Comparison of ENCODE assay signal across 8 cellular contexts in the genomic region with DNA sequence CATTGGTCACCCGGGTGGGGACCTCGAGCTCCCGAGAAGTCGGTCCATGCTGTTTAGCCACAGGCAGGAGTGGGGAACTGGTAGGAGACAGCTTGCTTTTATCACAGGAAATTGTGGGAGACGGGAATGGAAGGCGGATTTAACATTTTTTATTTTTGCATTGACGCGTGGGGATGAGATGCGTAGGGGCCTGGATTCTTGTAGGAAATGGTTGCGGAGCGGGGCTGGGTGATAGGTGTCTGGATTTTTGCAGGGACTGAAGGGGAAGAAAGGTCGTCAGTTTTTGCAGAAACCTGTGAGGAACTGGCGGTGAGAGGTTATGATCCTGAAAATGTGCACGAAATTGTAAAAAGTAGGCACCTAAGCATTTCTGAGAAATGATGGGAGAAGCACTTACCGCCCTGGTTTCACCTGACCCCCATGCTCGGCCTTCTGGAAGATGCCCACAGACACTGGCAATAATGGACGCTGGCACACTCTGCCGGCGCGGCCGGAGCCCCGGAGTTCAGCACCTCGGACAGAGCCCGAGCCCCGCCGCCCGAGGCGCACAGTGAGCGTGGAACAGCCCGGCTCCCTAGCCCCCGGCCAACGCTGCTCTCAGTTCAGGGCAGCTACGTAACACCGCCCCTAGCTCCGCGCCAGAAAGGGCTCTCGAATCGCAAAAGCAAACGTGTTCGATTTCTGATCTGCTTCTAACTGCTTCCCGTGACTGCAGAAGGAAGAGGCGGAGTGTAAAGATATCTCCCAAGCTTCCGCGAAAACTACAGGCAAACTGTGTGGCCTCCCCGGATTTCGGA. TPM values are rescaled to one million over a fixed set of nuclear protein-coding genes. Genes with fewer than 3 reads are reported as not detected.
DNase-seq lines count a peak whose midpoint lies in the region; ATAC-seq and TF ChIP-seq lines count a peak whose summit lies in the region.

No MANE protein-coding gene starts in this region.

- no TSS peak for BruUV-seq in PC-3 (replicated peaks; lab: Mats Ljungman, UMichigan)
- no TSS peak for BruUV-seq in mammary epithelial cell (replicated peaks; lab: Mats Ljungman, UMichigan)

- no peaks in the 10 kb centered on the region for H4K20me1 ChIP-seq in PC-3 (ENCODE audit: low read length)
- H4K20me1 ChIP-seq in mammary epithelial cell (ENCODE audit: insufficient read depth, low read length), result no peaks in the 10 kb centered on the region

- H3K4me2 ChIP-seq in PC-3 (ENCODE audit: low read length) (no peak overlapping the region), mammary epithelial cell (ENCODE audit: insufficient read depth, low read depth, low read length) (no peak overlapping the region)

- in situ Hi-C loops in GM13976 (cut with MboI; ENCODE audit: low sequenced_read_pairs, unreplicated experiment), result no loop called here
- in situ Hi-C loops in mammary epithelial cell (cut with MboI; ENCODE audit: low sequenced_read_pairs in 2 of 2), result loop anchor here in 1 of 2 donors (10.0 kb wide), 1 partner anchor 59 kb away; no protein-coding TSS in a partner anchor

- peak; percentile 73 for DNase-seq in GM13976 (ENCODE audit: low spot score)
- peak; percentile 22 for DNase-seq in PC-3
- peak; percentile 37 for DNase-seq in mammary epithelial cell
- DNase-seq in kidney tubule cell (ENCODE audit: low spot score), result peak; percentile 26
- peak; percentile 25 to 54 for DNase-seq in thyroid gland
- no peak for DNase-seq in spleen
- DNase-seq in DMS 273 (lab: John Stamatoyannopoulos, UW; ENCODE audit: unreplicated experiment), result no peak

- H3F3A ChIP-seq in PC-3 (ENCODE audit: low read length, unreplicated experiment), result no peaks in the 10 kb centered on the region

- dilution Hi-C loops in mammary epithelial cell (cut with HindIII; ENCODE audit: low sequenced_read_pairs), result no loop called here

- H3K27ac ChIP-seq in PC-3 (ENCODE audit: low read length), result no peak overlapping the region
- H3K27ac ChIP-seq in mammary epithelial cell (ENCODE audit: insufficient read depth, low read depth, low read length), result no peak overlapping the region
- no peak overlapping the region for H3K27ac ChIP-seq in thyroid gland
- no peak overlapping the region for H3K27ac ChIP-seq in spleen

- ATAC-seq in PC-3, result no peak
- ATAC-seq in GM18909 (IDR thresholded peaks at IDR 0.05; ENCODE audit: poor library complexity, unreplicated experiment), result no peak

- POLR2A ChIA-PET in PC-3 (lab: Charles Lee; ENCODE audit: unreplicated experiment), result no interaction called here

- 25% methylated on average over 27 of the region's 46 CpGs for WGBS in mammary epithelial cell (ENCODE audit: low coverage, missing lambda C conversion rate)
- 15 to 19% methylated on average over 35 to 44 of the region's 46 CpGs for WGBS in thyroid gland, 2 donors
- 13 to 20% (median 14%) methylated on average over 40 to 46 of the region's 46 CpGs for WGBS in spleen, 5 donors

- H3K9ac ChIP-seq in PC-3 (ENCODE audit: low read length) (no peak overlapping the region), mammary epithelial cell (ENCODE audit: insufficient read depth, low read length) (no peak overlapping the region)

- no peaks in the 10 kb centered on the region for H3K9me2 ChIP-seq in PC-3 (replicated peaks; ENCODE audit: low read length)

- TF ChIP-seq CTCF in GM13976 (IDR thresholded peaks at IDR 0.05; ENCODE audit: borderline replicate concordance, control extremely low read depth, extremely low read depth, insufficient read depth, missing control alignments) (no peak), PC-3 (conservative IDR thresholded peaks at IDR 0.05; ENCODE audit: low read depth, low read length) (no peak), mammary epithelial cell (conservative IDR thresholded peaks at IDR 0.05 in 1 of 2, IDR thresholded peaks at IDR 0.05 in 1 of 2; ENCODE audit: extremely low read depth in 1 of 2, insufficient read depth in 1 of 2, low read depth in 1 of 2, low read length in 2 of 2) (no peak), thyroid gland (IDR thresholded peaks at IDR 0.05) (no peak), spleen (IDR thresholded peaks at IDR 0.05 in 8 of 11, conservative IDR thresholded peaks at IDR 0.05 in 3 of 11) (no peak)

- intact Hi-C loops in PC-3 (cut with micrococcal nuclease), result no loop called here
- intact Hi-C loops in mammary epithelial cell (cut with micrococcal nuclease), result no loop called here
- intact Hi-C loops in thyroid gland (cut with DNase I), result no loop called here
- intact Hi-C loops in spleen (cut with DNase I; ENCODE audit: low total_unique reads), result no loop called here

- CTCF ChIA-PET in PC-3 (lab: Charles Lee) (no interaction called here), mammary epithelial cell (lab: Charles Lee; ENCODE audit: low non-redundant PET) (no interaction called here)

- H3K27me3 ChIP-seq in PC-3 (ENCODE audit: low read length) (peaks cover 53% of the 10 kb centered on the region), mammary epithelial cell (ENCODE audit: insufficient read depth, low read length) (peaks cover 29% of the 10 kb centered on the region), thyroid gland (no peaks in the 10 kb centered on the region), spleen (replicated peaks in 1 of 7) (peaks cover 3 to 95% (median 38%) of the 10 kb centered on the region in 7 donors)

- no peak overlapping the region for H3K4me3 ChIP-seq in PC-3 (ENCODE audit: low read length)
- H3K4me3 ChIP-seq in mammary epithelial cell (replicated peaks in 1 of 3; ENCODE audit: insufficient read depth in 1 of 3, low read depth in 2 of 3, low read length in 3 of 3), result no peak overlapping the region
- no peak overlapping the region for H3K4me3 ChIP-seq in thyroid gland (replicated peaks in 1 of 3)
- peak overlapping the region in 1 of 8 donors; percentile 21 for H3K4me3 ChIP-seq in spleen

- TF ChIP-seq POLR2A in thyroid gland (IDR thresholded peaks at IDR 0.05) (no peak), spleen (IDR thresholded peaks at IDR 0.05) (no peak)

- H3K79me2 ChIP-seq in PC-3 (ENCODE audit: low read length) (no peaks in the 10 kb centered on the region), mammary epithelial cell (ENCODE audit: insufficient read depth, low read length) (no peaks in the 10 kb centered on the region)

- H3K9me3 ChIP-seq in PC-3 (ENCODE audit: low read length) (no peaks in the 10 kb centered on the region), mammary epithelial cell (replicated peaks; ENCODE audit: insufficient read depth, low read length) (no peaks in the 10 kb centered on the region), thyroid gland (no peaks in the 10 kb centered on the region), spleen (peaks cover 0 to 9% (median 0%) of the 10 kb centered on the region in 8 donors)

- H2AFZ ChIP-seq in PC-3 (ENCODE audit: low read length) (no peak overlapping the region), mammary epithelial cell (ENCODE audit: low read depth, low read length) (no peak overlapping the region)

- H3K4me1 ChIP-seq in PC-3 (ENCODE audit: insufficient read depth, low read length) (no peaks in the 10 kb centered on the region), mammary epithelial cell (ENCODE audit: insufficient read depth, low read length) (no peaks in the 10 kb centered on the region), thyroid gland (no peaks in the 10 kb centered on the region), spleen (peaks cover 0 to 8% (median 0%) of the 10 kb centered on the region in 6 donors)

- H3K36me3 ChIP-seq in PC-3 (ENCODE audit: low read depth, low read length) (no peaks in the 10 kb centered on the region), mammary epithelial cell (ENCODE audit: insufficient read depth, low read length) (no peaks in the 10 kb centered on the region), thyroid gland (no peaks in the 10 kb centered on the region), spleen (no peaks in the 10 kb centered on the region)

RNA-seq across cellular contexts. Expression of gene ANKRD34C, which starts 0.9 kb away (rescaled TPM):
- total RNA-seq in PC-3 (2014; rRNA removed) (not detected in 2 replicates), mammary epithelial cell (not detected), thyroid gland (under 1 TPM in 1 of 4 donors, not detected in 3; 0.13 TPM), spleen (not detected)
- polyA plus RNA-seq in mammary epithelial cell (not detected), spleen (not detected)
- not detected for polyA minus RNA-seq in mammary epithelial cell

RNA-seq across cellular contexts. Expression of gene TMED3, which starts 27.5 kb away (rescaled TPM):
- total RNA-seq in PC-3 (2014; rRNA removed), result 164 and 178 TPM in 2 replicates
- total RNA-seq in mammary epithelial cell, result 10 to 100 TPM; 91.4 to 99.0 TPM
- 183 TPM for polyA plus RNA-seq in mammary epithelial cell
- polyA minus RNA-seq in mammary epithelial cell, result 94.4 TPM
- total RNA-seq in thyroid gland, result 100 to 1,000 TPM; 156 to 235 (median 190) TPM
- 10 to 100 TPM; 28.2 to 76.6 (median 34.4) TPM for total RNA-seq in spleen
- 10 to 100 TPM; 36.6 to 57.2 (median 52.0) TPM for polyA plus RNA-seq in spleen

Comparison
In these comparisons a context has a peak if more than half of its experiments do, and no peak if none do; other contexts are left out.
1. DNase-seq: peak in GM13976 (single experiment), PC-3 (single experiment), mammary epithelial cell (single experiment), kidney tubule cell (single experiment) and thyroid gland (2 of 2); none in spleen (single experiment) and DMS 273 (single experiment).